1 cellular context compared by ENCODE assay signal in the genomic region with DNA sequence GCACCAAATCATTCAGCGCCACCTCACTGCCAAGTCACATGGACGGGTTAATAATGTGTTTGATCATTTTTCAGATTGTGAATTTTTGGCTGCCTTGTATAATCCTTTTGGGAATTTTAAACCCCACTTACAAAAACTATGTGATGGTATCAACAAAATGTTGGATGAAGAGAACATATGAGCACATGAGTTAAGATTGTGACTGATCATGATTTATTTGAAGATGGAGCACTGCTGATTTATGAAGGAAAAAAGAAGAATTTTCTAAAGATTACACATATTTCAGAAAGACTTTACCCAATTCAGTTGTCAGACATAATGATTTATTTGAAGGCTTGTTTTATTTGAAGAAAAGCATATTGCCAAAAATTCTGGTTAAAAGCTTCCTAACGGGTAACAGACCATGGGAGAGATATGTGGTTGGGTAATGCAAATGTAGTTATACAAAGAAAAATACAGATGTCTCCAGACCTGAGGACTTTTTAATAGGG.
TF ChIP-seq lines count a peak whose summit lies in the region.

No MANE protein-coding gene starts in this region.

TF ChIP-seq in K562, 482 proteins besides CTCF, POLR2A, EP300 and RAD21:
- TF ChIP-seq MEIS2 (IDR thresholded peaks at IDR 0.05; ENCODE audit: partially characterized antibody) (peak; percentile 35), E2F5 (CRISPR knock-in tag; IDR thresholded peaks at IDR 0.05) (no peak), SREBF1 (IDR thresholded peaks at IDR 0.05; ENCODE audit: borderline replicate concordance, low read depth, low read length) (no peak), CEBPG (CRISPR knock-in tag; IDR thresholded peaks at IDR 0.05) (no peak), CEBPG (tag; conservative IDR thresholded peaks at IDR 0.05 in 1 of 2, IDR thresholded peaks at IDR 0.05 in 1 of 2) (0 out of 4 replicates have a peak, but pooled peaks of 1 of the 2 experiments have one; percentile 22)
